In genomic region chr3:14141144-14141543, GRCh38 we compare ENCODE assay signal across 12 cellular contexts. TPM values are rescaled to one million over a fixed set of nuclear protein-coding genes. Genes with fewer than 3 reads are reported as not detected.
A peak's percentile ranks its signal among the peaks of the same experiment; 100 is the strongest.
DNase-seq lines count a peak whose midpoint lies in the region; ATAC-seq and TF ChIP-seq lines count a peak whose summit lies in the region.
"Had no signal": no experiment of that assay in that cellular context is flagged by ENCODE, and none has a peak within 500 bp of the region (broad histone marks: within the 10 kb centered on the region; RNA-seq: fewer than 3 reads in every experiment).

No MANE protein-coding gene starts in this region.

- no peak overlapping the region for H3K4me3 Mint-ChIP-seq in brain
- H3K4me3 Mint-ChIP-seq in naive B cell, result no peak overlapping the region
- H3K4me3 Mint-ChIP-seq: stimulated activated naive CD8-positive, alpha-beta T cell treated with anti-CD3 and anti-CD28 coated beads, Interleukin-15, amount 100 ng/mL, for 72 hours had no signal

- peak overlapping the region in 2 of 4 donors; percentile 6 to 94 for H3K27ac ChIP-seq in tibial nerve

- H3K27me3 ChIP-seq in tibial nerve, result no peaks in the 10 kb centered on the region

- H3K4me1 Mint-ChIP-seq in brain (peaks cover 34% of the 10 kb centered on the region), naive B cell (peaks cover 8 to 18% (median 17%) of the 10 kb centered on the region in 3 donors)

- peaks cover 51% of the 10 kb centered on the region for H3K36me3 Mint-ChIP-seq in brain
- peaks cover 1 to 3% of the 10 kb centered on the region in 2 donors for H3K36me3 Mint-ChIP-seq in naive B cell

- H3K36me3 ChIP-seq in tibial nerve, result peaks cover 0 to 68% (median 3%) of the 10 kb centered on the region in 3 donors

- ATAC-seq in naive B cell (ENCODE audit: low read depth in 2 of 2) (no peak), GM18517 (IDR thresholded peaks at IDR 0.05; ENCODE audit: unreplicated experiment) (no peak), GM18873 (IDR thresholded peaks at IDR 0.05; ENCODE audit: low FRiP score, unreplicated experiment) (no peak)
- ATAC-seq: stimulated activated naive CD8-positive, alpha-beta T cell treated with anti-CD3 and anti-CD28 coated beads, Interleukin-15, amount 100 ng/mL, for 72 hours had no signal

- TF ChIP-seq POLR2A in tibial nerve (IDR thresholded peaks at IDR 0.05), result no peak

- DNase-seq in CD1c-positive myeloid dendritic cell (ENCODE audit: extremely low spot score) (peak; percentile 38), EL (peak; percentile 19), naive B cell (no peak), tibial nerve (ENCODE audit: low spot score in 2 of 2) (no peak)
- DNase-seq: activated CD4-positive, alpha-beta T cell treated with anti-CD3 and anti-CD28 coated beads for 48 hours; mesenchymal stem cell; NCI-H1105 treated with DMSO at 0.1 percent for 48 hours; stimulated activated CD4-positive, alpha-beta T cell treated with anti-CD3 and anti-CD28 coated beads, Interleukin-4, amount 100 ng/mL, for 24 hours; stimulated activated naive CD8-positive, alpha-beta T cell treated with anti-CD3 and anti-CD28 coated beads, Interleukin-15, amount 100 ng/mL, for 72 hours had no signal

- no peaks in the 10 kb centered on the region for H3K9me3 ChIP-seq in tibial nerve

- H3K27ac Mint-ChIP-seq in brain (peak overlapping the region in 3 of 5 experiments; percentile 41 to 99 (median 43)), naive B cell (peak overlapping the region in 4 of 6 donors; percentile 14 to 93 (median 66))

- WGBS in tibial nerve, 2 donors, result 57 to 64% methylated on average over 2 of the region's 2 CpGs

- H3K4me3 ChIP-seq in tibial nerve, result no peak overlapping the region

- H3K4me1 ChIP-seq in tibial nerve, result peaks cover 0 to 67% (median 31%) of the 10 kb centered on the region in 4 donors

- TF ChIP-seq CTCF in brain (conservative IDR thresholded peaks at IDR 0.05) (no peak), tibial nerve (IDR thresholded peaks at IDR 0.05) (no peak)

- H3K27me3 Mint-ChIP-seq in brain (no peaks in the 10 kb centered on the region), naive B cell (no peaks in the 10 kb centered on the region)
- H3K27me3 Mint-ChIP-seq: stimulated activated naive CD8-positive, alpha-beta T cell treated with anti-CD3 and anti-CD28 coated beads, Interleukin-15, amount 100 ng/mL, for 72 hours had no signal

- TF ChIP-seq EP300 in tibial nerve (IDR thresholded peaks at IDR 0.05), result no peak

- H3K9me3 Mint-ChIP-seq in brain (no peaks in the 10 kb centered on the region), naive B cell (no peaks in the 10 kb centered on the region)
- H3K9me3 Mint-ChIP-seq: stimulated activated naive CD8-positive, alpha-beta T cell treated with anti-CD3 and anti-CD28 coated beads, Interleukin-15, amount 100 ng/mL, for 72 hours had no signal

RNA-seq across cellular contexts. Expression of gene TMEM43, which starts 16.3 kb away (rescaled TPM):
- 36.2 TPM for polyA plus RNA-seq in brain (ENCODE audit: insufficient read depth, low read depth, low replicate concordance)
- 10 to 100 TPM; 36.7 to 42.9 (median 39.2) TPM for polyA plus RNA-seq in naive B cell (ENCODE audit: low read depth in 6 of 6)
- 100 to 1,000 TPM in 3 of 4 donors, 10 to 100 TPM in 1; 99.9 to 130 (median 120) TPM for total RNA-seq in tibial nerve

RNA-seq across cellular contexts. Expression of gene CHCHD4, which starts 16.5 kb away (rescaled TPM):
- polyA plus RNA-seq in brain (ENCODE audit: insufficient read depth, low read depth, low replicate concordance), result 13.3 TPM
- 10 to 100 TPM in 3 of 6 donors, 1 to 10 TPM in 3; 6.4 to 17.5 (median 11.3) TPM for polyA plus RNA-seq in naive B cell (ENCODE audit: low read depth in 6 of 6)
- 10 to 100 TPM; 10.7 to 17.7 (median 13.8) TPM for total RNA-seq in tibial nerve

RNA-seq across cellular contexts. Expression of gene XPC, which starts 37.3 kb away (rescaled TPM):
- polyA plus RNA-seq in brain (ENCODE audit: insufficient read depth, low read depth, low replicate concordance) (18.6 TPM), naive B cell (ENCODE audit: low read depth in 6 of 6) (10 to 100 TPM in 5 of 6 donors, 1 to 10 TPM in 1; 10.0 to 36.6 (median 32.3) TPM)
- 10 to 100 TPM; 47.7 to 77.1 (median 61.3) TPM for total RNA-seq in tibial nerve

RNA-seq across cellular contexts. Expression of gene LSM3, which starts 37.5 kb away (rescaled TPM):
- polyA plus RNA-seq in brain (ENCODE audit: insufficient read depth, low read depth, low replicate concordance), result 13.2 TPM
- 10 to 100 TPM; 23.5 to 41.6 (median 31.2) TPM for polyA plus RNA-seq in naive B cell (ENCODE audit: low read depth in 6 of 6)
- 1 to 10 TPM; 4.8 to 7.9 (median 5.8) TPM for total RNA-seq in tibial nerve

Comparison
In these comparisons a context has a peak if more than half of its experiments do, and no peak if none do; other contexts are left out.
1. DNase-seq: peak in CD1c-positive myeloid dendritic cell (single experiment) and EL (single experiment); none in naive B cell (single experiment) and tibial nerve (0 of 2).